15 cellular contexts compared by ENCODE assay signal in genomic region chr1:211183924-211184323, GRCh38. TPM values are rescaled to one million over a fixed set of nuclear protein-coding genes. Genes with fewer than 3 reads are reported as not detected.
"Had no signal": no experiment of that assay in that cellular context is flagged by ENCODE, and none has a peak within 500 bp of the region (broad histone marks: within the 10 kb centered on the region; RNA-seq: fewer than 3 reads in every experiment).

No MANE protein-coding gene starts in this region.

- H3K4me3 ChIP-seq: esophagus squamous epithelium, gastrocnemius medialis, neural progenitor cell, skin epidermis, stomach, thyroid gland had no signal

- DNase-seq: activated CD4-positive, alpha-beta T cell treated with anti-CD3 and anti-CD28 coated beads for 1 hour; activated CD8-positive, alpha-beta T cell treated with anti-CD3 and anti-CD28 coated beads for 36 hours; activated naive CD4-positive, alpha-beta T cell; activated naive CD8-positive, alpha-beta T cell treated with anti-CD3 and anti-CD28 coated beads, Interleukin-2, amount 50 U/mL, for 24 hours; esophagus squamous epithelium; gastrocnemius medialis; left ventricle myocardium superior; mesendoderm; stomach; T1000; thyroid gland had no signal

- ATAC-seq: activated CD8-positive, alpha-beta T cell treated with anti-CD3 and anti-CD28 coated beads for 36 hours; activated naive CD8-positive, alpha-beta T cell treated with anti-CD3 and anti-CD28 coated beads, Interleukin-2, amount 50 U/mL, for 24 hours; gastrocnemius medialis; left ventricle myocardium superior had no signal

RNA-seq across cellular contexts. Expression of gene KCNH1, which starts 50.0 kb away (rescaled TPM):
- total RNA-seq: activated CD8-positive, alpha-beta T cell treated with anti-CD3 and anti-CD28 coated beads for 36 hours; activated T-helper 1 cell treated with anti-CD3 and anti-CD28 coated beads, Interleukin-12 subunit alpha, Interleukin-12 subunit beta, Interleukin-2, Interleukin-4 antibody, amounts not matched to agents 30 ng/mL and 10 ng/mL and 1 ng/mL, durations not matched to agents 14 hours and 24 hours and 36 hours; cardiac septum; left ventricle myocardium superior had no signal
